Comparison of ENCODE assay signal across 8 cellular contexts in genomic region chr14:73729015-73729330, GRCh38. TPM values are rescaled to one million over a fixed set of nuclear protein-coding genes. Genes with fewer than 3 reads are reported as not detected.
DNase-seq lines count a peak whose midpoint lies in the region; ATAC-seq and TF ChIP-seq lines count a peak whose summit lies in the region.

No MANE protein-coding gene starts in this region.

- DNase-seq in stimulated activated naive CD8-positive, alpha-beta T cell treated with anti-CD3 and anti-CD28 coated beads, Interleukin-15, Interleukin-2, amounts not matched to agents 100 U/mL and 50 U/mL, for 24 hours, result no peak
- DNase-seq in nephron progenitor cell, result no peak
- DNase-seq in activated CD8-positive, alpha-beta memory T cell treated with anti-CD3 and anti-CD28 coated beads for 24 hours, result no peak
- no peak for DNase-seq in glomerular visceral epithelial cell (ENCODE audit: extremely low spot score)

- H3K4me3 Mint-ChIP-seq in stimulated activated naive CD8-positive, alpha-beta T cell treated with anti-CD3 and anti-CD28 coated beads, Interleukin-15, Interleukin-2, amounts not matched to agents 100 ng/mL and 50 ng/mL, for 24 hours, result no peak overlapping the region
- no peak overlapping the region for H3K4me3 Mint-ChIP-seq in brain
- H3K4me3 Mint-ChIP-seq in nephron progenitor cell, result no peak overlapping the region

- peaks cover 67% of the 10 kb centered on the region for H3K36me3 Mint-ChIP-seq in stimulated activated naive CD8-positive, alpha-beta T cell treated with anti-CD3 and anti-CD28 coated beads, Interleukin-15, Interleukin-2, amounts not matched to agents 100 ng/mL and 50 ng/mL, for 24 hours (ENCODE audit: low read depth)
- peaks cover 62% of the 10 kb centered on the region for H3K36me3 Mint-ChIP-seq in brain
- peaks cover 25% of the 10 kb centered on the region for H3K36me3 Mint-ChIP-seq in nephron progenitor cell (ENCODE audit: low read depth)

- peaks cover 38% of the 10 kb centered on the region for H3K4me1 Mint-ChIP-seq in stimulated activated naive CD8-positive, alpha-beta T cell treated with anti-CD3 and anti-CD28 coated beads, Interleukin-15, Interleukin-2, amounts not matched to agents 100 ng/mL and 50 ng/mL, for 24 hours (ENCODE audit: low read depth)
- H3K4me1 Mint-ChIP-seq in brain, result peaks cover 32% of the 10 kb centered on the region
- peaks cover 27% of the 10 kb centered on the region for H3K4me1 Mint-ChIP-seq in nephron progenitor cell

- peak overlapping the region; percentile 75 for H3K27ac Mint-ChIP-seq in stimulated activated naive CD8-positive, alpha-beta T cell treated with anti-CD3 and anti-CD28 coated beads, Interleukin-15, Interleukin-2, amounts not matched to agents 100 ng/mL and 50 ng/mL, for 24 hours
- H3K27ac Mint-ChIP-seq in brain (peak overlapping the region; percentile 13 to 84 (median 71)), nephron progenitor cell (peak overlapping the region; percentile 85)

- no peaks in the 10 kb centered on the region for H3K27me3 Mint-ChIP-seq in stimulated activated naive CD8-positive, alpha-beta T cell treated with anti-CD3 and anti-CD28 coated beads, Interleukin-15, Interleukin-2, amounts not matched to agents 100 ng/mL and 50 ng/mL, for 24 hours
- H3K27me3 Mint-ChIP-seq in brain, result no peaks in the 10 kb centered on the region
- H3K27me3 Mint-ChIP-seq in nephron progenitor cell (ENCODE audit: low read depth, poor library complexity), result no peaks in the 10 kb centered on the region

- no peak for ATAC-seq in stimulated activated naive CD8-positive, alpha-beta T cell treated with anti-CD3 and anti-CD28 coated beads, Interleukin-15, Interleukin-2, amounts not matched to agents 100 U/mL and 50 U/mL, for 24 hours
- ATAC-seq in GM18861 (IDR thresholded peaks at IDR 0.05; ENCODE audit: unreplicated experiment), result no peak
- ATAC-seq in GM18870 (IDR thresholded peaks at IDR 0.05; ENCODE audit: unreplicated experiment), result no peak

- peak in 1 of 2 experiments; percentile 24 for TF ChIP-seq CTCF in brain (conservative IDR thresholded peaks at IDR 0.05)
- TF ChIP-seq CTCF in nephron progenitor cell (IDR thresholded peaks at IDR 0.05), result no peak

- no peaks in the 10 kb centered on the region for H3K9me3 Mint-ChIP-seq in stimulated activated naive CD8-positive, alpha-beta T cell treated with anti-CD3 and anti-CD28 coated beads, Interleukin-15, Interleukin-2, amounts not matched to agents 100 ng/mL and 50 ng/mL, for 24 hours
- H3K9me3 Mint-ChIP-seq in brain, result no peaks in the 10 kb centered on the region
- H3K9me3 Mint-ChIP-seq in nephron progenitor cell, result no peaks in the 10 kb centered on the region

RNA-seq across cellular contexts. Expression of gene PNMA1, which starts 14.8 kb away (rescaled TPM):
- polyA plus RNA-seq in brain (ENCODE audit: insufficient read depth, low read depth, low replicate concordance), result 135 TPM
